20 cellular contexts compared by ENCODE assay signal in the genomic region with DNA sequence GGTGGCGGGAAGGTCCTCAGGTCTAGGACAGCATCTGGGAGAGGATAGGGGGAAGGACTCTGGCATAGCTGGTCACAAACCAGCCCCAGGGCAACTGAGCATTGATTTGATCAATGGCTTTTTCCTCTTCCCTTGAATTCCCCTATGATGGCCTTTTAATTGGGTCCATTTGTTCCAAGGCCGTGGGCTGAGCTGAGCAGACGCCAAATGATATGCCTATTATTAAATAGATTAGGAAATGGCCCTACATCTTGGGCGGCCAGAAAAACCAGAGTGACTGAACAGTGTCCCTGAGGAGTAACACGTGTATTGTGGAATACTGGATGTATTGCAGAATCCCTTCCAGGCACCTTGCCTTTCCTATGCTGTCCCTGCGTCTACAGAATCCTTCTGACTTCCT. TPM values are rescaled to one million over a fixed set of nuclear protein-coding genes. Genes with fewer than 3 reads are reported as not detected.
"Had no signal": no experiment of that assay in that cellular context is flagged by ENCODE, and none has a peak within 500 bp of the region (broad histone marks: within the 10 kb centered on the region; RNA-seq: fewer than 3 reads in every experiment).

No MANE protein-coding gene starts in this region.

- FAIRE-seq: astrocyte, bronchial epithelial cell, endometrium, keratinocyte had no signal

- ATAC-seq: activated T-helper 17 cell treated with anti-CD3 and anti-CD28 coated beads, Interleukin-2, amount 50 U/mL, for 72 hours; mucosa of descending colon; naive thymus-derived CD4-positive, alpha-beta T cell; sciatic nerve; stimulated activated naive B cell treated with anti-CD40 and anti-IgM and Interleukin-4, amounts not matched to agents 10 μg/mL and 1 μg/mL and 100 μg/mL, for 72 hours had no signal

- H3K4me3 Mint-ChIP-seq: activated T-helper 17 cell treated with anti-CD3 and anti-CD28 coated beads, Interleukin-2, amount 50 U/mL, for 72 hours; memory B cell; naive thymus-derived CD4-positive, alpha-beta T cell; stimulated activated naive B cell treated with anti-CD40 and anti-IgM and Interleukin-4, amounts not matched to agents 10 μg/mL and 1 μg/mL and 100 μg/mL, for 72 hours had no signal

- H3K9me3 Mint-ChIP-seq: activated T-helper 17 cell treated with anti-CD3 and anti-CD28 coated beads, Interleukin-2, amount 50 U/mL, for 72 hours; memory B cell; naive thymus-derived CD4-positive, alpha-beta T cell; stimulated activated naive B cell treated with anti-CD40 and anti-IgM and Interleukin-4, amounts not matched to agents 10 μg/mL and 1 μg/mL and 100 μg/mL, for 72 hours had no signal

- H3K27me3 ChIP-seq: upper lobe of left lung had no signal

- H3K27me3 Mint-ChIP-seq: activated T-helper 17 cell treated with anti-CD3 and anti-CD28 coated beads, Interleukin-2, amount 50 U/mL, for 72 hours had no signal

- H3K27ac Mint-ChIP-seq: activated T-helper 17 cell treated with anti-CD3 and anti-CD28 coated beads, Interleukin-2, amount 50 U/mL, for 72 hours; memory B cell; naive thymus-derived CD4-positive, alpha-beta T cell; stimulated activated naive B cell treated with anti-CD40 and anti-IgM and Interleukin-4, amounts not matched to agents 10 μg/mL and 1 μg/mL and 100 μg/mL, for 72 hours had no signal

- H3K27ac ChIP-seq: left ventricle myocardium inferior had no signal

- DNase-seq: activated CD4-positive, alpha-beta T cell treated with anti-CD3 and anti-CD28 coated beads, Interleukin-2, amount 50 U/mL, for 48 hours; activated CD4-positive, CD25-positive, alpha-beta regulatory T cell treated with anti-CD3 and anti-CD28 coated beads, Interleukin-2, amount 50 U/mL, for 72 hours; activated naive CD4-positive, alpha-beta T cell treated with Interleukin-2 at 50 U/mL for 16 hours; left ventricle myocardium inferior; naive thymus-derived CD4-positive, alpha-beta T cell; occipital lobe; stimulated activated CD4-positive, alpha-beta T cell treated with anti-CD3 and anti-CD28 coated beads, Interleukin-4, amount 100 ng/mL, for 1 hour; stimulated activated naive B cell treated with anti-CD40 and anti-IgM and Interleukin-4, amounts not matched to agents 10 μg/mL and 1 μg/mL and 100 μg/mL, for 72 hours; substantia nigra; T-helper 1 cell; T1000; upper lobe of left lung had no signal

- H3K36me3 Mint-ChIP-seq: memory B cell; naive thymus-derived CD4-positive, alpha-beta T cell; stimulated activated naive B cell treated with anti-CD40 and anti-IgM and Interleukin-4, amounts not matched to agents 10 μg/mL and 1 μg/mL and 100 μg/mL, for 72 hours had no signal

- H3K4me1 Mint-ChIP-seq: activated T-helper 17 cell treated with anti-CD3 and anti-CD28 coated beads, Interleukin-2, amount 50 U/mL, for 72 hours had no signal

- H3K9me3 ChIP-seq: left ventricle myocardium inferior, mucosa of descending colon, upper lobe of left lung had no signal

- H3K36me3 ChIP-seq: left ventricle myocardium inferior, upper lobe of left lung had no signal

- H3K4me3 ChIP-seq: left ventricle myocardium inferior, mucosa of descending colon, upper lobe of left lung had no signal

RNA-seq across cellular contexts. Expression of a gene that starts 26.7 kb away (rescaled TPM):
- total RNA-seq: activated T-helper 17 cell treated with anti-CD3 and anti-CD28 coated beads, Interleukin-2, amount 50 U/mL, for 72 hours; bronchial epithelial cell; occipital lobe had no signal
- polyA plus RNA-seq: naive thymus-derived CD4-positive, alpha-beta T cell had no signal

RNA-seq across cellular contexts. Expression of a gene that starts 27.4 kb away (rescaled TPM):
- total RNA-seq: activated T-helper 17 cell treated with anti-CD3 and anti-CD28 coated beads, Interleukin-2, amount 50 U/mL, for 72 hours; occipital lobe had no signal
- polyA plus RNA-seq: naive thymus-derived CD4-positive, alpha-beta T cell had no signal
